In the genomic region with DNA sequence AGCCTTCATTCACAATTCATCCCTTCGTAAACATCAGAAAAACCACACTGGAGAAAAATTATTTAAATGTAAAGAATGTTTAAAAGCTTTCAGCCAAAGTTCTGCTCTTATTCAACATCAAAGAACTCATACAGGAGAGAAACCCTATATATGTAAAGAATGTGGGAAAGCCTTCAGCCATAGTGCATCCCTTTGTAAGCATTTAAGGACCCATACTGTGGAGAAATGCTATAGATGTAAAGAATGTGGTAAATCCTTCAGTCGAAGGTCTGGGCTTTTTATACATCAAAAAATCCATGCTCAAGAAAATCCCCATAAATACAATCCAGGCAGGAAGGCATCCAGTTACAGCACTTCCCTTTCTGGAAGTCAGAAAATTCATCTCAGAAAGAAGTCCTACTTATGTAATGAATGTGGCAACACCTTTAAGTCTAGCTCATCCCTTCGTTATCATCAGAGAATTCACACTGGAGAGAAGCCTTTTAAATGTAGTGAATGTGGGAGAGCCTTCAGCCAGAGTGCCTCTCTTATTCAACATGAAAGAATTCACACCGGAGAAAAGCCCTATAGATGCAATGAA, we compare ENCODE assay signal across 3 cellular contexts.
TF ChIP-seq lines count a peak whose summit lies in the region.

No MANE protein-coding gene starts in this region.

TF ChIP-seq in A549, 52 proteins besides CTCF, POLR2A, EP300 and RAD21:
- TF ChIP-seq KDM1A (IDR thresholded peaks at IDR 0.05; ENCODE audit: low read depth): 0 out of 2 replicates have a peak, but pooled peaks have one; percentile 29

TF ChIP-seq in K562, 482 proteins besides CTCF, POLR2A, EP300 and RAD21:
- peak; percentile 81 for TF ChIP-seq ZNF75A (CRISPR knock-in tag; IDR thresholded peaks at IDR 0.05)
- TF ChIP-seq CBX3 (IDR thresholded peaks at IDR 0.05; ENCODE audit: borderline replicate concordance in 1 of 2, low read length in 2 of 2): peak in 1 of 2 experiments; percentile 20; a peak in 1 of 3 replicates
- TF ChIP-seq ZNF507 (tag; conservative IDR thresholded peaks at IDR 0.05): peak; percentile 49

TF ChIP-seq in H1, 55 proteins besides CTCF, POLR2A, EP300 and RAD21:
- TF ChIP-seq ZNF274 (IDR thresholded peaks at IDR 0.05; ENCODE audit: borderline replicate concordance, extremely low read depth, low read length): peak; percentile 66; the same call in 1 of the 2 replicates
